In the genomic region with DNA sequence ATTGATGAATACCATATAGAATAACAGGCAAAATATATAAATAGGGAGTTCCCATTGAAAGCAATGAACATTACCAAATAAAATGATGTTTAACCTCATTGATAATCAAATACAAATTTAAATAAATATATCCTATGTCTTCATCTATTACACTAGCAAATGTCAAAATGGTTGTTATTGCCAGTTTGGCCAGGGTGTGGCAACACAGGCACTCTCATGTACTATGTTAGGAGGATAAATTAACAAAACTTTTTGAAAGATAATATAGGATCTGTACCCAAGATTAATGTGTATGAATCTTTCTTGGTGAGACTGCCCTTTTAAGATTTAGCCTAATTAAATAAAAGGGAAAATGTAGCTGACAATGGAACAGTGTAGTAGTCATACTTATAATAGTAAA, we compare ENCODE assay signal across 11 cellular contexts.
A peak's percentile ranks its signal among the peaks of the same experiment; 100 is the strongest.
DNase-seq lines count a peak whose midpoint lies in the region; ATAC-seq, FAIRE-seq and TF ChIP-seq lines count a peak whose summit lies in the region.
"Had no signal": no experiment of that assay in that cellular context is flagged by ENCODE, and none has a peak within 500 bp of the region (broad histone marks: within the 10 kb centered on the region; RNA-seq: fewer than 3 reads in every experiment).

No MANE protein-coding gene starts in this region.

- ATAC-seq in DND-41 (ENCODE audit: insufficient read depth, low read depth), result no peak

- no peaks in the 10 kb centered on the region for H4K20me1 ChIP-seq in DND-41 (ENCODE audit: insufficient read depth, low read length)

- H3K4me1 ChIP-seq in DND-41 (ENCODE audit: insufficient read depth, low read length) (no peaks in the 10 kb centered on the region), HEK293 (ENCODE audit: control insufficient read depth, insufficient read depth, low read length) (no peaks in the 10 kb centered on the region)
- H3K4me1 ChIP-seq: parathyroid adenoma had no signal

- H3K9me3 ChIP-seq in DND-41 (ENCODE audit: insufficient read depth, low read length, severe bottlenecking) (no peaks in the 10 kb centered on the region), HEK293 (ENCODE audit: control insufficient read depth, insufficient read depth, low read depth, low read length) (no peaks in the 10 kb centered on the region)

- H3K9ac ChIP-seq in DND-41 (ENCODE audit: low read depth, low read length), result no peak overlapping the region
- H3K9ac ChIP-seq: parathyroid adenoma had no signal

- no peak overlapping the region for H2AFZ ChIP-seq in DND-41 (ENCODE audit: low read depth, low read length)
- H2AFZ ChIP-seq: parathyroid adenoma had no signal

- FAIRE-seq in GM19239 (lab: Jason Lieb, UNC), result no peak
- FAIRE-seq: keratinocyte had no signal

- H3K4me3 ChIP-seq in DND-41 (ENCODE audit: low read depth in 1 of 2, low read length in 2 of 2), result no peak overlapping the region
- H3K4me3 ChIP-seq in HEK293 (ENCODE audit: low read depth, low read length), result no peak overlapping the region

- POLR2A ChIA-PET in HEK293 (lab: Yijun Ruan, JAX), result no interaction called here

- H3K79me2 ChIP-seq in DND-41 (ENCODE audit: insufficient read depth, low read length), result no peaks in the 10 kb centered on the region
- H3K79me2 ChIP-seq: parathyroid adenoma had no signal

- CTCF ChIA-PET in HEK293 (lab: Yijun Ruan, JAX), result interaction anchor here (0.6 to 1.5 kb wide), 6 partner anchors 21 to 878 kb away, joined by 3 to 8 read pairs (median 4); no protein-coding TSS in a partner anchor

- DNase-seq in DND-41 (no peak), astrocyte of the hippocampus (ENCODE audit: low read depth, low spot score) (peak; percentile 33), myocyte (ENCODE audit: low read depth) (peak; percentile 14), NOMO-1 (lab: John Stamatoyannopoulos, UW; ENCODE audit: unreplicated experiment in 2 of 2) (no peak), NCI-H1105 (lab: John Stamatoyannopoulos, UW) (no peak), GM19239 (ENCODE audit: insufficient read length, low spot score) (no peak)
- DNase-seq: activated T-cell treated with anti-CD3 and anti-CD28 coated beads, Interleukin-2, amount 50 U/mL, for 1 hour; NCI-H1930 had no signal

- TF ChIP-seq CTCF in DND-41 (IDR thresholded peaks at IDR 0.05; ENCODE audit: borderline replicate concordance, extremely low read depth, low read length, poor library complexity, severe bottlenecking) (peak; percentile 52), HEK293 (tag by site-specific recombination; IDR thresholded peaks at IDR 0.05) (no peak)

- H3K27ac ChIP-seq in DND-41 (ENCODE audit: low read length) (no peak overlapping the region), HEK293 (ENCODE audit: extremely low read depth, low read depth, low read length) (no peak overlapping the region)
- H3K27ac ChIP-seq: parathyroid adenoma had no signal

- H3K36me3 ChIP-seq in DND-41 (ENCODE audit: insufficient read depth, low read length) (no peaks in the 10 kb centered on the region), HEK293 (ENCODE audit: control insufficient read depth in 2 of 2, insufficient read depth in 1 of 2, low read length in 2 of 2) (no peaks in the 10 kb centered on the region)

- H3K4me2 ChIP-seq in DND-41 (ENCODE audit: insufficient read depth, low read length), result no peak overlapping the region

- H3K27me3 ChIP-seq in DND-41 (ENCODE audit: insufficient read depth, low read length, poor library complexity), result no peaks in the 10 kb centered on the region

TF ChIP-seq in HEK293, 187 proteins besides CTCF, POLR2A, EP300 and RAD21:
- no peak for TF ChIP-seq ZNF112 (tag by site-specific recombination; IDR thresholded peaks at IDR 0.05)
- peak; percentile 30 for TF ChIP-seq ZNF654 (tag by site-specific recombination; IDR thresholded peaks at IDR 0.05; ENCODE audit: low read depth)

Comparison
In these comparisons a context has a peak if more than half of its experiments do, and no peak if none do; other contexts are left out.
1. DNase-seq: peak in astrocyte of the hippocampus (single experiment) and myocyte (single experiment); none in DND-41 (single experiment), NOMO-1 (0 of 2), NCI-H1105 (single experiment) and GM19239 (single experiment).